Comparison of ENCODE assay signal across 18 cellular contexts in genomic region chr11:125407046-125407445, GRCh38.
"Had no signal": no experiment of that assay in that cellular context is flagged by ENCODE, and none has a peak within 500 bp of the region (broad histone marks: within the 10 kb centered on the region; RNA-seq: fewer than 3 reads in every experiment).

No MANE protein-coding gene starts in this region.

- H3K4me3 Mint-ChIP-seq: activated naive CD8-positive, alpha-beta T cell; activated T-cell treated with anti-CD3 and anti-CD28 coated beads, Interleukin-2, amount 50 U/mL, for 72 hours; nephron; stimulated activated naive CD8-positive, alpha-beta T cell treated with anti-CD3 and anti-CD28 coated beads, Interleukin-15, Interleukin-2, amounts not matched to agents 100 ng/mL and 50 ng/mL, for 24 hours had no signal

- H3K36me3 ChIP-seq: colonic mucosa, lower lobe of right lung, suprapubic skin, transverse colon, uterus, WERI-Rb-1 had no signal

- H3K9ac ChIP-seq: parathyroid adenoma had no signal

- H3K4me3 ChIP-seq: colonic mucosa, lower lobe of right lung, suprapubic skin, transverse colon, uterus had no signal

- H2AFZ ChIP-seq: parathyroid adenoma had no signal

- H3K9me3 Mint-ChIP-seq: activated T-cell treated with anti-CD3 and anti-CD28 coated beads, Interleukin-2, amount 50 U/mL, for 72 hours; nephron; stimulated activated naive CD8-positive, alpha-beta T cell treated with anti-CD3 and anti-CD28 coated beads, Interleukin-15, Interleukin-2, amounts not matched to agents 100 ng/mL and 50 ng/mL, for 24 hours had no signal

- ATAC-seq: activated T-cell treated with anti-CD3 and anti-CD28 coated beads, Interleukin-2, amount 50 U/mL, for 72 hours; lower lobe of right lung had no signal

- FAIRE-seq: islet of Langerhans had no signal

- H3K36me3 Mint-ChIP-seq: activated naive CD8-positive, alpha-beta T cell had no signal

- DNase-seq: activated CD4-positive, alpha-beta T cell treated with anti-CD3 and anti-CD28 coated beads, Interleukin-2, amount 50 U/mL, for 4 hours; activated gamma-delta T cell treated with Interleukin-2 at 50 U/mL for 16 hours; activated T-cell treated with anti-CD3 and anti-CD28 coated beads, Interleukin-2, amount 50 U/mL, for 72 hours; colonic mucosa; erythroblast; hippocampal formation; lower lobe of right lung; retina; stimulated activated CD4-positive, alpha-beta T cell treated with anti-CD3 and anti-CD28 coated beads, Interleukin-2, amount 100 ng/mL, for 24 hours; transverse colon; uterus; WERI-Rb-1 had no signal

- H3K79me2 ChIP-seq: parathyroid adenoma had no signal

- H3K4me1 ChIP-seq: colonic mucosa, parathyroid adenoma, uterus had no signal

- H3K9me3 ChIP-seq: colonic mucosa, lower lobe of right lung, suprapubic skin, transverse colon, uterus had no signal

- H3K27me3 ChIP-seq: colonic mucosa, uterus had no signal

- H3K27ac Mint-ChIP-seq: activated naive CD8-positive, alpha-beta T cell; activated T-cell treated with anti-CD3 and anti-CD28 coated beads, Interleukin-2, amount 50 U/mL, for 72 hours; stimulated activated naive CD8-positive, alpha-beta T cell treated with anti-CD3 and anti-CD28 coated beads, Interleukin-15, Interleukin-2, amounts not matched to agents 100 ng/mL and 50 ng/mL, for 24 hours had no signal

- H3K27ac ChIP-seq: colonic mucosa, lower lobe of right lung, parathyroid adenoma, suprapubic skin, transverse colon, uterus, WERI-Rb-1 had no signal
